ENCODE assay signal across 22 cellular contexts in genomic region chr5:130034872-130035271, GRCh38.
DNase-seq lines count a peak whose midpoint lies in the region; ATAC-seq, FAIRE-seq and TF ChIP-seq lines count a peak whose summit lies in the region.
"Had no signal": no experiment of that assay in that cellular context is flagged by ENCODE, and none has a peak within 500 bp of the region (broad histone marks: within the 10 kb centered on the region; RNA-seq: fewer than 3 reads in every experiment).

No MANE protein-coding gene starts in this region.

- ATAC-seq in IMR-90 (ENCODE audit: low read depth), result peak; percentile 29
- no peak for ATAC-seq in GM19328 (IDR thresholded peaks at IDR 0.05; ENCODE audit: unreplicated experiment)
- ATAC-seq: left colon had no signal

- no peaks in the 10 kb centered on the region for H3K9me1 ChIP-seq in IMR-90 (ENCODE audit: insufficient read depth, low read length)
- no peaks in the 10 kb centered on the region for H3K9me1 ChIP-seq in endothelial cell of umbilical vein (replicated peaks; ENCODE audit: control insufficient read depth, extremely low read depth, insufficient read depth, low read length)

- TF ChIP-seq POLR2A in IMR-90 (IDR thresholded peaks at IDR 0.05; ENCODE audit: low read depth, low read length) (no peak), endothelial cell of umbilical vein (IDR thresholded peaks at IDR 0.05; ENCODE audit: low read depth, low read length) (no peak)

- no peak overlapping the region for H2BK120ac ChIP-seq in IMR-90 (ENCODE audit: low read depth, low read length)

- H3K27me3 ChIP-seq in IMR-90 (ENCODE audit: control insufficient read depth, insufficient read depth, low read length), result no peaks in the 10 kb centered on the region
- no peaks in the 10 kb centered on the region for H3K27me3 ChIP-seq in endothelial cell of umbilical vein (ENCODE audit: control insufficient read depth in 2 of 2, insufficient read depth in 2 of 2, low read length in 2 of 2)
- no peaks in the 10 kb centered on the region; the same call in 1 of the 2 replicates for H3K27me3 ChIP-seq in MG63
- H3K27me3 ChIP-seq: ascending aorta, BE2C, neutrophil, thyroid gland had no signal

- H2AK9ac ChIP-seq in IMR-90 (replicated peaks; ENCODE audit: low read depth, low read length, poor library complexity), result no peak overlapping the region

- no peak overlapping the region for H3K23ac ChIP-seq in IMR-90 (ENCODE audit: low read depth, low read length)

- H3K18ac ChIP-seq in IMR-90 (ENCODE audit: low read depth, low read length), result no peak overlapping the region

- H3K14ac ChIP-seq in IMR-90 (replicated peaks; ENCODE audit: low read depth, low read length), result no peak overlapping the region

- H2AK5ac ChIP-seq in IMR-90 (ENCODE audit: low read depth, low read length), result no peak overlapping the region

- H3K9ac ChIP-seq in IMR-90 (ENCODE audit: low read depth, low read length) (no peak overlapping the region), endothelial cell of umbilical vein (replicated peaks; ENCODE audit: extremely low read depth, insufficient read depth, low read length) (no peak overlapping the region)

- BruUV-seq in IMR-90 (replicated peaks; lab: Mats Ljungman, UMichigan) (no TSS peak), endothelial cell of umbilical vein (replicated peaks; lab: Mats Ljungman, UMichigan) (no TSS peak)

- H3K4me3 ChIP-seq in IMR-90 (ENCODE audit: insufficient read depth, low read depth, low read length) (no peak overlapping the region), endothelial cell of umbilical vein (replicated peaks in 1 of 3; ENCODE audit: insufficient read depth in 1 of 3, low read depth in 1 of 3, low read length in 3 of 3) (no peak overlapping the region), MG63 (no peak overlapping the region)
- H3K4me3 ChIP-seq: ascending aorta, skin epidermis, thyroid gland had no signal

- H3K79me2 ChIP-seq in endothelial cell of umbilical vein (ENCODE audit: control insufficient read depth, insufficient read depth, low read length), result no peaks in the 10 kb centered on the region

- CTCF ChIA-PET in IMR-90 (lab: Yijun Ruan, JAX) (no interaction called here), endothelial cell of umbilical vein (lab: Charles Lee) (no interaction called here)

- H2BK15ac ChIP-seq in IMR-90 (ENCODE audit: low read depth, low read length), result no peak overlapping the region

- no peak for TF ChIP-seq RAD21 in IMR-90 (IDR thresholded peaks at IDR 0.05; ENCODE audit: low read length)

- H4K5ac ChIP-seq in IMR-90 (ENCODE audit: low read depth, low read length), result no peak overlapping the region

- DNase-seq in IMR-90 (peak; percentile 8), SKM-1 treated with dmso at 0.1 percent for 144 hours (lab: John Stamatoyannopoulos, UW; ENCODE audit: unreplicated experiment) (peak; percentile 79), endothelial cell of umbilical vein (ENCODE audit: low read depth, low spot score) (peak; percentile 30), putamen (ENCODE audit: low spot score) (peak; percentile 29), NCI-H1105 (lab: John Stamatoyannopoulos, UW) (no peak), MG63 (no peak)
- DNase-seq in activated naive CD4-positive, alpha-beta T cell treated with Interleukin-2 at 50 U/mL for 16 hours, result no peak
- DNase-seq: activated CD4-positive, alpha-beta T cell treated with anti-CD3 and anti-CD28 coated beads for 4 hours; activated CD8-positive, alpha-beta memory T cell treated with anti-CD3 and anti-CD28 coated beads, Interleukin-2, amount 50 U/mL, for 4 hours; activated gamma-delta T cell treated with Interleukin-2 at 50 U/mL for 16 hours; BE2C; dermis blood vessel endothelial cell; left colon; NCI-H1105 treated with DMSO at 0.1 percent for 48 hours; NK-92 treated with Interleukin-12 subunit alpha and Interleukin-12 subunit beta, amount 100 ng/mL, for 24 hours; SHP77 treated with DMSO at 0.1 percent for 48 hours; T-helper 9 cell; thyroid gland had no signal

- H4K20me1 ChIP-seq in IMR-90 (ENCODE audit: insufficient read depth, low read length), result no peaks in the 10 kb centered on the region
- no peaks in the 10 kb centered on the region for H4K20me1 ChIP-seq in endothelial cell of umbilical vein (replicated peaks; ENCODE audit: control insufficient read depth, extremely low read depth, insufficient read depth, low read length)

- H3K9me3 ChIP-seq in IMR-90 (ENCODE audit: control insufficient read depth, insufficient read depth, low read length), result no peaks in the 10 kb centered on the region
- H3K9me3 ChIP-seq in endothelial cell of umbilical vein (replicated peaks; ENCODE audit: control insufficient read depth, insufficient read depth, low read length), result no peaks in the 10 kb centered on the region
- H3K9me3 ChIP-seq in MG63, result no peaks in the 10 kb centered on the region
- H3K9me3 ChIP-seq: ascending aorta, BE2C, neutrophil, thyroid gland had no signal

- FAIRE-seq in endothelial cell of umbilical vein (lab: Jason Lieb, UNC), result peak; percentile 12

- no peak overlapping the region for H3K4ac ChIP-seq in IMR-90 (ENCODE audit: low read depth, low read length)

- H2BK20ac ChIP-seq in IMR-90 (ENCODE audit: low read depth, low read length), result no peak overlapping the region

- H3K79me1 ChIP-seq in IMR-90 (ENCODE audit: low read depth in 1 of 2, low read length in 2 of 2), result no peaks in the 10 kb centered on the region

- POLR2A ChIA-PET in IMR-90 (lab: Charles Lee; ENCODE audit: unreplicated experiment), result no interaction called here
- POLR2A ChIA-PET in endothelial cell of umbilical vein (lab: Charles Lee), result no interaction called here

- H3K4me2 ChIP-seq in IMR-90 (ENCODE audit: low read depth, low read length) (no peak overlapping the region), endothelial cell of umbilical vein (ENCODE audit: insufficient read depth, low read length) (no peak overlapping the region)

- H3K36me3 ChIP-seq in IMR-90 (ENCODE audit: control insufficient read depth, insufficient read depth, low read length), result no peaks in the 10 kb centered on the region
- no peaks in the 10 kb centered on the region for H3K36me3 ChIP-seq in endothelial cell of umbilical vein (ENCODE audit: control insufficient read depth in 2 of 2, extremely low read depth in 1 of 2, insufficient read depth in 2 of 2, low read length in 2 of 2)
- H3K36me3 ChIP-seq in MG63, result no peaks in the 10 kb centered on the region
- H3K36me3 ChIP-seq: ascending aorta, BE2C, neutrophil, thyroid gland had no signal

- dilution Hi-C loops in IMR-90 (cut with HindIII; ENCODE audit: low sequenced_read_pairs, unreplicated experiment) (no loop called here), endothelial cell of umbilical vein (cut with MboI; ENCODE audit: extremely low pct_ligation_motif_present, low sequenced_read_pairs) (no loop called here)

- H2BK5ac ChIP-seq in IMR-90 (ENCODE audit: low read depth, low read length, poor library complexity, severe bottlenecking), result no peak overlapping the region

- H3K4me1 ChIP-seq in IMR-90 (ENCODE audit: control insufficient read depth, insufficient read depth, low read length), result no peaks in the 10 kb centered on the region
- H3K4me1 ChIP-seq in endothelial cell of umbilical vein (ENCODE audit: control insufficient read depth, extremely low read depth, insufficient read depth, low read length), result no peaks in the 10 kb centered on the region
- H3K4me1 ChIP-seq: ascending aorta, BE2C, thyroid gland had no signal

- no peak overlapping the region for H2AFZ ChIP-seq in IMR-90 (replicated peaks; ENCODE audit: low read length, poor library complexity)
- H2AFZ ChIP-seq in endothelial cell of umbilical vein (ENCODE audit: low read depth, low read length), result no peak overlapping the region

- no peak overlapping the region for H4K8ac ChIP-seq in IMR-90 (ENCODE audit: low read depth in 2 of 2, low read length in 2 of 2)

- in situ Hi-C loops in IMR-90 (cut with MboI; ENCODE audit: low sequenced_read_pairs), result no loop called here

- intact Hi-C loops in IMR-90 (cut with micrococcal nuclease) (no loop called here), endothelial cell of umbilical vein (cut with micrococcal nuclease) (no loop called here)

- H3K27ac ChIP-seq in IMR-90 (ENCODE audit: insufficient read depth, low read length) (no peak overlapping the region), endothelial cell of umbilical vein (ENCODE audit: insufficient read depth, low read depth, low read length) (no peak overlapping the region)
- H3K27ac ChIP-seq: ascending aorta, neutrophil, skin epidermis, thyroid gland had no signal

- H3K56ac ChIP-seq in IMR-90 (ENCODE audit: extremely low read depth, insufficient read depth, low read length), result no peak overlapping the region

- H4K91ac ChIP-seq in IMR-90 (ENCODE audit: insufficient read depth, low read depth, low read length), result no peak overlapping the region

- TF ChIP-seq CTCF in IMR-90 (conservative IDR thresholded peaks at IDR 0.05; ENCODE audit: low read depth, low read length) (no peak), endothelial cell of umbilical vein (IDR thresholded peaks at IDR 0.05; ENCODE audit: extremely low read depth in 1 of 2, insufficient read depth in 1 of 2, low read depth in 1 of 2, low read length in 2 of 2) (no peak)

TF ChIP-seq in IMR-90, 13 proteins besides CTCF, POLR2A, EP300 and RAD21 (continues in another document):
- TF ChIP-seq ELK1 (IDR thresholded peaks at IDR 0.05; ENCODE audit: borderline replicate concordance, low read depth, low read length) (no peak), MXI1 (IDR thresholded peaks at IDR 0.05; ENCODE audit: borderline replicate concordance, low read depth, low read length) (no peak), MAFK (IDR thresholded peaks at IDR 0.05; ENCODE audit: low read depth, low read length) (no peak)

TF ChIP-seq in endothelial cell of umbilical vein, 7 proteins besides CTCF, POLR2A, EP300 and RAD21:
- TF ChIP-seq POLR2AphosphoS5 (IDR thresholded peaks at IDR 0.05; ENCODE audit: insufficient read depth, low read depth, low read length) (no peak), GATA2 (IDR thresholded peaks at IDR 0.05; ENCODE audit: insufficient read depth, insufficient read length, low read depth, low read length) (no peak), FOS (IDR thresholded peaks at IDR 0.05; ENCODE audit: borderline replicate concordance, insufficient read depth, low read length) (no peak), MYC (IDR thresholded peaks at IDR 0.05; ENCODE audit: low read depth, low read length) (no peak), MAX (IDR thresholded peaks at IDR 0.05; ENCODE audit: insufficient read depth, insufficient read length) (no peak), JUN (IDR thresholded peaks at IDR 0.05; ENCODE audit: borderline replicate concordance, insufficient read depth, insufficient read length, low read depth) (no peak), EZH2 (IDR thresholded peaks at IDR 0.05; ENCODE audit: borderline replicate concordance, low read depth, low read length, severe bottlenecking) (no peak)

Comparison
In these comparisons a context has a peak if more than half of its experiments do, and no peak if none do; other contexts are left out.
1. DNase-seq: peak in IMR-90 (single experiment), SKM-1 treated with dmso at 0.1 percent for 144 hours (single experiment), endothelial cell of umbilical vein (single experiment) and putamen (single experiment); none in NCI-H1105 (single experiment), MG63 (single experiment) and activated naive CD4-positive, alpha-beta T cell treated with Interleukin-2 at 50 U/mL for 16 hours (single experiment).